Comparison of ENCODE assay signal across 17 cellular contexts in genomic region chr6:162373192-162373591, GRCh38.
DNase-seq lines count a peak whose midpoint lies in the region; ATAC-seq and TF ChIP-seq lines count a peak whose summit lies in the region.
"Had no signal": no experiment of that assay in that cellular context is flagged by ENCODE, and none has a peak within 500 bp of the region (broad histone marks: within the 10 kb centered on the region; RNA-seq: fewer than 3 reads in every experiment).

No MANE protein-coding gene starts in this region.

- TF ChIP-seq POLR2A in right lobe of liver (IDR thresholded peaks at IDR 0.05), result no peak

- H3K27me3 ChIP-seq in right lobe of liver, result no peaks in the 10 kb centered on the region

- no peak for TF ChIP-seq CTCF in right lobe of liver (IDR thresholded peaks at IDR 0.05)

- DNase-seq in DMS53 (lab: John Stamatoyannopoulos, UW) (peak; percentile 18), DMS53 treated with DMSO at 0.1 percent for 48 hours (lab: John Stamatoyannopoulos, UW; ENCODE audit: unreplicated experiment) (no peak), kidney tubule cell (ENCODE audit: low spot score) (peak; percentile 51), right lobe of liver (no peak), renal cortical epithelial cell (ENCODE audit: low read depth) (peak; percentile 88), foreskin melanocyte (no peak)
- no peak for DNase-seq in effector CD4-positive, alpha-beta T cell
- DNase-seq: 8988T; C1 segment of cervical spinal cord; Calu3; CD4-positive, alpha-beta T cell; DMS 273 treated with DMSO at 0.1 percent for 48 hours; DMS79 treated with DMSO at 0.1 percent for 48 hours; EL; GOT3; H9 had no signal

- peaks cover 0 to 28% (median 4%) of the 10 kb centered on the region in 4 donors for H3K4me1 ChIP-seq in right lobe of liver

- no peaks in the 10 kb centered on the region for H3K9me3 ChIP-seq in right lobe of liver

- whole genome bisulfite sequencing in right lobe of liver (ENCODE audit: insufficient coverage, low coverage, low lambda C conversion rate, missing lambda C conversion rate), result 11% methylated on average over 2 of the region's 2 CpGs

- intact Hi-C loops in right lobe of liver (cut with DNase I), result no loop called here

- H3K4me3 ChIP-seq in right lobe of liver, result peak overlapping the region in 1 of 3 donors; percentile 6

- ATAC-seq in right lobe of liver (peak; percentile 63 to 91 (median 77)), GM21526 (IDR thresholded peaks at IDR 0.05; ENCODE audit: low FRiP score, unreplicated experiment) (no peak)

- peak overlapping the region in 2 of 3 donors; percentile 33 to 61 for H3K27ac ChIP-seq in right lobe of liver

- no peaks in the 10 kb centered on the region for H3K36me3 ChIP-seq in right lobe of liver

Comparison
In these comparisons a context has a peak if more than half of its experiments do, and no peak if none do; other contexts are left out.
1. DNase-seq: peak in DMS53 (single experiment), kidney tubule cell (single experiment) and renal cortical epithelial cell (single experiment); none in DMS53 treated with DMSO at 0.1 percent for 48 hours (single experiment), right lobe of liver (0 of 3), foreskin melanocyte (single experiment) and effector CD4-positive, alpha-beta T cell (single experiment).